ENCODE assay signal across 1 cellular context in the genomic region with DNA sequence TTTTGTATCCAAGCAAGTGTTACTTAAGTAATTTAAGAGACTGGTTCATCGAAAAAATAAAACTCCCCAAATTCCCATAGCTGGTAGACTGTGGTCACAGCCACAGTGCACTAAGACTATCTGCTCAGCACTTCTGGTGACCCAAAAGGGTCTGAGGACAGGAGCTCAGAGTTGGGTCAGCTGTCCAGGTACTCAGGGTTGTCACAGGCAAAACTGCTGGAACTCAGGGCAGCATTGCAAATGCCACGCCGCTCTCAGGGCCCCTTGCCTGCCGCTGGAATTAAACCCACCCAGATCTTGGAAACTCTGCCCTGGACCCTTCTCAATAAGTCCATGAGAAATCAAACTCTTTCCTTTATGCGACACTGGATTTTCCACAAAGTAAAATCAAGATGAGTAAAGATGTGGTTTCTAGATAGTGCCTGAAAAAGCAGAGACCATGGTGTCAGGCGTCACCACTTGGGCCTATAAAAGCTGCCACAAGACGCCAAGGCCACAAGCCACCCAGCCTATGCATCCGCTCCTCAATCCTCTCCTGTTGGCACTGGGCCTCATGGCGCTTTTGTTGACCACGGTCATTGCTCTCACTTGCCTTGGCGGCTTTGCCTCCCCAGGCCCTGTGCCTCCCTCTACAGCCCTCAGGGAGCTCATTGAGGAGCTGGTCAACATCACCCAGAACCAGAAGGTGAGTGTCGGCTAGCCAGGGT.
TF ChIP-seq lines count a peak whose summit lies in the region.

A gene (plus strand): TSS at position 498 of the 707 bp plus-strand sequence. CDS start 14 bp downstream, at position 512.

TF ChIP-seq in GM23338, 12 proteins besides CTCF, POLR2A, EP300 and RAD21 (continued from another document):
- TF ChIP-seq, protein P1, sequence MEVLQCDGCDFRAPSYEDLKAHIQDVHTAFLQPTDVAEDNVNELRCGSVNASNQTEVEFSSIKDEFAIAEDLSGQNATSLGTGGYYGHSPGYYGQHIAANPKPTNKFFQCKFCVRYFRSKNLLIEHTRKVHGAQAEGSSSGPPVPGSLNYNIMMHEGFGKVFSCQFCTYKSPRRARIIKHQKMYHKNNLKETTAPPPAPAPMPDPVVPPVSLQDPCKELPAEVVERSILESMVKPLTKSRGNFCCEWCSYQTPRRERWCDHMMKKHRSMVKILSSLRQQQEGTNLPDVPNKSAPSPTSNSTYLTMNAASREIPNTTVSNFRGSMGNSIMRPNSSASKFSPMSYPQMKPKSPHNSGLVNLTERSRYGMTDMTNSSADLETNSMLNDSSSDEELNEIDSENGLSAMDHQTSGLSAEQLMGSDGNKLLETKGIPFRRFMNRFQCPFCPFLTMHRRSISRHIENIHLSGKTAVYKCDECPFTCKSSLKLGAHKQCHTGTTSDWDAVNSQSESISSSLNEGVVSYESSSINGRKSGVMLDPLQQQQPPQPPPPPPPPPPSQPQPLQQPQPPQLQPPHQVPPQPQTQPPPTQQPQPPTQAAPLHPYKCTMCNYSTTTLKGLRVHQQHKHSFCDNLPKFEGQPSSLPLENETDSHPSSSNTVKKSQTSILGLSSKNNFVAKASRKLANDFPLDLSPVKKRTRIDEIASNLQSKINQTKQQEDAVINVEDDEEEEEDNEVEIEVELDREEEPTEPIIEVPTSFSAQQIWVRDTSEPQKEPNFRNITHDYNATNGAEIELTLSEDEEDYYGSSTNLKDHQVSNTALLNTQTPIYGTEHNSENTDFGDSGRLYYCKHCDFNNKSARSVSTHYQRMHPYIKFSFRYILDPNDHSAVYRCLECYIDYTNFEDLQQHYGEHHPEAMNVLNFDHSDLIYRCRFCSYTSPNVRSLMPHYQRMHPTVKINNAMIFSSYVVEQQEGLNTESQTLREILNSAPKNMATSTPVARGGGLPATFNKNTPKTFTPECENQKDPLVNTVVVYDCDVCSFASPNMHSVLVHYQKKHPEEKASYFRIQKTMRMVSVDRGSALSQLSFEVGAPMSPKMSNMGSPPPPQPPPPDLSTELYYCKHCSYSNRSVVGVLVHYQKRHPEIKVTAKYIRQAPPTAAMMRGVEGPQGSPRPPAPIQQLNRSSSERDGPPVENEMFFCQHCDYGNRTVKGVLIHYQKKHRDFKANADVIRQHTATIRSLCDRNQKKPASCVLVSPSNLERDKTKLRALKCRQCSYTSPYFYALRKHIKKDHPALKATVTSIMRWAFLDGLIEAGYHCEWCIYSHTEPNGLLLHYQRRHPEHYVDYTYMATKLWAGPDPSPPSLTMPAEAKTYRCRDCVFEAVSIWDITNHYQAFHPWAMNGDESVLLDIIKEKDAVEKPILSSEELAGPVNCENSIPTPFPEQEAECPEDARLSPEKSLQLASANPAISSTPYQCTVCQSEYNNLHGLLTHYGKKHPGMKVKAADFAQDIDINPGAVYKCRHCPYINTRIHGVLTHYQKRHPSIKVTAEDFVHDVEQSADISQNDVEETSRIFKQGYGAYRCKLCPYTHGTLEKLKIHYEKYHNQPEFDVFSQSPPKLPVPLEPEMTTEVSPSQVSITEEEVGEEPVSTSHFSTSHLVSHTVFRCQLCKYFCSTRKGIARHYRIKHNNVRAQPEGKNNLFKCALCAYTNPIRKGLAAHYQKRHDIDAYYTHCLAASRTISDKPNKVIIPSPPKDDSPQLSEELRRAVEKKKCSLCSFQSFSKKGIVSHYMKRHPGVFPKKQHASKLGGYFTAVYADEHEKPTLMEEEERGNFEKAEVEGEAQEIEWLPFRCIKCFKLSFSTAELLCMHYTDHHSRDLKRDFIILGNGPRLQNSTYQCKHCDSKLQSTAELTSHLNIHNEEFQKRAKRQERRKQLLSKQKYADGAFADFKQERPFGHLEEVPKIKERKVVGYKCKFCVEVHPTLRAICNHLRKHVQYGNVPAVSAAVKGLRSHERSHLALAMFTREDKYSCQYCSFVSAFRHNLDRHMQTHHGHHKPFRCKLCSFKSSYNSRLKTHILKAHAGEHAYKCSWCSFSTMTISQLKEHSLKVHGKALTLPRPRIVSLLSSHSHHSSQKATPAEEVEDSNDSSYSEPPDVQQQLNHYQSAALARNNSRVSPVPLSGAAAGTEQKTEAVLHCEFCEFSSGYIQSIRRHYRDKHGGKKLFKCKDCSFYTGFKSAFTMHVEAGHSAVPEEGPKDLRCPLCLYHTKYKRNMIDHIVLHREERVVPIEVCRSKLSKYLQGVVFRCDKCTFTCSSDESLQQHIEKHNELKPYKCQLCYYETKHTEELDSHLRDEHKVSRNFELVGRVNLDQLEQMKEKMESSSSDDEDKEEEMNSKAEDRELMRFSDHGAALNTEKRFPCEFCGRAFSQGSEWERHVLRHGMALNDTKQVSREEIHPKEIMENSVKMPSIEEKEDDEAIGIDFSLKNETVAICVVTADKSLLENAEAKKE (CRISPR knock-in tag; IDR thresholded peaks at IDR 0.05) = no peak
- TF ChIP-seq CREB1 (CRISPR knock-in tag; IDR thresholded peaks at IDR 0.05; ENCODE audit: low read depth) (no peak), NANOG (IDR thresholded peaks at IDR 0.05; ENCODE audit: borderline replicate concordance) (no peak), JUNB (IDR thresholded peaks at IDR 0.05; ENCODE audit: unreplicated experiment) (no peak)
- TF ChIP-seq, protein P2, sequence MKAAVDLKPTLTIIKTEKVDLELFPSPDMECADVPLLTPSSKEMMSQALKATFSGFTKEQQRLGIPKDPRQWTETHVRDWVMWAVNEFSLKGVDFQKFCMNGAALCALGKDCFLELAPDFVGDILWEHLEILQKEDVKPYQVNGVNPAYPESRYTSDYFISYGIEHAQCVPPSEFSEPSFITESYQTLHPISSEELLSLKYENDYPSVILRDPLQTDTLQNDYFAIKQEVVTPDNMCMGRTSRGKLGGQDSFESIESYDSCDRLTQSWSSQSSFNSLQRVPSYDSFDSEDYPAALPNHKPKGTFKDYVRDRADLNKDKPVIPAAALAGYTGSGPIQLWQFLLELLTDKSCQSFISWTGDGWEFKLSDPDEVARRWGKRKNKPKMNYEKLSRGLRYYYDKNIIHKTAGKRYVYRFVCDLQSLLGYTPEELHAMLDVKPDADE (IDR thresholded peaks at IDR 0.05) = no peak
